ENCODE assay signal across 20 cellular contexts in genomic region chr1:119794856-119795255, GRCh38. TPM values are rescaled to one million over a fixed set of nuclear protein-coding genes. Genes with fewer than 3 reads are reported as not detected.
DNase-seq lines count a peak whose midpoint lies in the region; ATAC-seq and TF ChIP-seq lines count a peak whose summit lies in the region.
"Had no signal": no experiment of that assay in that cellular context is flagged by ENCODE, and none has a peak within 500 bp of the region (broad histone marks: within the 10 kb centered on the region; RNA-seq: fewer than 3 reads in every experiment).

No MANE protein-coding gene starts in this region.

- no peak overlapping the region for H3K4ac ChIP-seq in IMR-90 (ENCODE audit: low read depth, low read length)

- no peak overlapping the region for H3K14ac ChIP-seq in IMR-90 (replicated peaks; ENCODE audit: low read depth, low read length)

- H3K36me3 ChIP-seq in IMR-90 (ENCODE audit: control insufficient read depth, insufficient read depth, low read length) (no peaks in the 10 kb centered on the region), mesodermal cell (ENCODE audit: control insufficient read depth, insufficient read depth, low read length) (no peaks in the 10 kb centered on the region), smooth muscle cell (ENCODE audit: low read depth) (no peaks in the 10 kb centered on the region)
- H3K36me3 ChIP-seq: SJSA1 had no signal

- H4K91ac ChIP-seq in IMR-90 (ENCODE audit: insufficient read depth, low read depth, low read length), result no peak overlapping the region

- H2BK120ac ChIP-seq in IMR-90 (ENCODE audit: low read depth, low read length), result no peak overlapping the region

- peak overlapping the region; percentile 33; the same call in 1 of the 2 replicates for H2AK5ac ChIP-seq in IMR-90 (ENCODE audit: low read depth, low read length)

- no peak overlapping the region for H2AFZ ChIP-seq in IMR-90 (replicated peaks; ENCODE audit: low read length, poor library complexity)
- no peak overlapping the region for H2AFZ ChIP-seq in smooth muscle cell (ENCODE audit: low read depth)

- peaks cover 7% of the 10 kb centered on the region; the same call in 1 of the 2 replicates for H3K9me1 ChIP-seq in IMR-90 (ENCODE audit: insufficient read depth, low read length)

- peak overlapping the region; percentile 32 for H3K4me2 ChIP-seq in IMR-90 (ENCODE audit: low read depth, low read length)
- peak overlapping the region; percentile 53 for H3K4me2 ChIP-seq in smooth muscle cell
- H3K4me2 ChIP-seq: KMS-11 had no signal

- H3F3A ChIP-seq in smooth muscle cell (ENCODE audit: low read depth), result no peaks in the 10 kb centered on the region

- H4K5ac ChIP-seq in IMR-90 (ENCODE audit: low read depth, low read length), result no peak overlapping the region

- TF ChIP-seq CTCF in IMR-90 (conservative IDR thresholded peaks at IDR 0.05; ENCODE audit: low read depth, low read length) (no peak), fibroblast of mammary gland (conservative IDR thresholded peaks at IDR 0.05; ENCODE audit: control insufficient read depth, insufficient read depth, low read depth, low read length) (no peak), smooth muscle cell (IDR thresholded peaks at IDR 0.05; ENCODE audit: borderline replicate concordance, insufficient read depth, poor library complexity, severe bottlenecking) (no peak)

- H3K18ac ChIP-seq in IMR-90 (ENCODE audit: low read depth, low read length), result 0 out of 2 replicates have a peak overlapping the region, but pooled peaks have one; percentile 15

- H3K4me3 ChIP-seq in IMR-90 (ENCODE audit: insufficient read depth, low read depth, low read length) (no peak overlapping the region), fibroblast of mammary gland (ENCODE audit: control insufficient read depth, low read depth, low read length) (no peak overlapping the region), mesodermal cell (ENCODE audit: extremely low read depth, insufficient read depth, low read length, poor library complexity, severe bottlenecking) (no peak overlapping the region), smooth muscle cell (no peak overlapping the region)
- H3K4me3 ChIP-seq: SJSA1 had no signal

- peak overlapping the region; percentile 50; the same call in 1 of the 2 replicates for H3K27ac ChIP-seq in IMR-90 (ENCODE audit: insufficient read depth, low read length)
- H3K27ac ChIP-seq in mesodermal cell (ENCODE audit: low read depth, low read length, severe bottlenecking), result peak overlapping the region; percentile 36
- peak overlapping the region; percentile 46 for H3K27ac ChIP-seq in smooth muscle cell (ENCODE audit: low read depth)
- H3K27ac ChIP-seq: KMS-11, SJSA1 had no signal

- CTCF ChIA-PET in IMR-90 (lab: Yijun Ruan, JAX), result interaction anchor here (1.2 kb wide), 1 partner anchor 14 kb away, joined by 4 read pairs; no protein-coding TSS in a partner anchor

- no peak overlapping the region for H3K9ac ChIP-seq in IMR-90 (ENCODE audit: low read depth, low read length)
- no peak overlapping the region for H3K9ac ChIP-seq in smooth muscle cell (ENCODE audit: low read depth)
- H3K9ac ChIP-seq: KMS-11 had no signal

- H4K8ac ChIP-seq in IMR-90 (ENCODE audit: low read depth in 2 of 2, low read length in 2 of 2), result no peak overlapping the region

- no peak overlapping the region for H2AK9ac ChIP-seq in IMR-90 (replicated peaks; ENCODE audit: low read depth, low read length, poor library complexity)

- H3K79me2 ChIP-seq in smooth muscle cell (ENCODE audit: low read depth), result no peaks in the 10 kb centered on the region

- H4K20me1 ChIP-seq in IMR-90 (ENCODE audit: insufficient read depth, low read length) (peaks cover 6% of the 10 kb centered on the region; the same call in 1 of the 2 replicates), smooth muscle cell (ENCODE audit: low read depth) (no peaks in the 10 kb centered on the region)

- POLR2A ChIA-PET in IMR-90 (lab: Charles Lee; ENCODE audit: unreplicated experiment), result no interaction called here

- dilution Hi-C loops in IMR-90 (cut with HindIII; ENCODE audit: low sequenced_read_pairs, unreplicated experiment), result no loop called here

- H3K27me3 ChIP-seq in IMR-90 (ENCODE audit: control insufficient read depth, insufficient read depth, low read length) (no peaks in the 10 kb centered on the region), smooth muscle cell (ENCODE audit: low read depth) (no peaks in the 10 kb centered on the region)
- H3K27me3 ChIP-seq: SJSA1 had no signal

- H2BK15ac ChIP-seq in IMR-90 (ENCODE audit: low read depth, low read length), result no peak overlapping the region

- no peaks in the 10 kb centered on the region for H3K9me3 ChIP-seq in IMR-90 (ENCODE audit: control insufficient read depth, insufficient read depth, low read length)
- H3K9me3 ChIP-seq in mesodermal cell (ENCODE audit: control insufficient read depth, low read length), result no peaks in the 10 kb centered on the region
- no peaks in the 10 kb centered on the region for H3K9me3 ChIP-seq in smooth muscle cell (replicated peaks; ENCODE audit: low read depth)
- H3K9me3 ChIP-seq: SJSA1 had no signal

- H2BK20ac ChIP-seq in IMR-90 (ENCODE audit: low read depth, low read length), result no peak overlapping the region

- intact Hi-C loops in IMR-90 (cut with micrococcal nuclease), result no loop called here

- peak overlapping the region; percentile 6; the same call in 1 of the 2 replicates for H3K23ac ChIP-seq in IMR-90 (ENCODE audit: low read depth, low read length)

- BruUV-seq in IMR-90 (replicated peaks; lab: Mats Ljungman, UMichigan), result no TSS peak

- no peaks in the 10 kb centered on the region for H3K79me1 ChIP-seq in IMR-90 (ENCODE audit: low read depth in 1 of 2, low read length in 2 of 2)

- TF ChIP-seq POLR2A in IMR-90 (IDR thresholded peaks at IDR 0.05; ENCODE audit: low read depth, low read length), result no peak

- H2BK5ac ChIP-seq in IMR-90 (ENCODE audit: low read depth, low read length, poor library complexity, severe bottlenecking), result no peak overlapping the region

- TF ChIP-seq RAD21 in IMR-90 (IDR thresholded peaks at IDR 0.05; ENCODE audit: low read length), result no peak

- in situ Hi-C loops in IMR-90 (cut with MboI; ENCODE audit: low sequenced_read_pairs), result no loop called here

- ATAC-seq in IMR-90 (ENCODE audit: low read depth), result peak; percentile 82
- ATAC-seq in GM21619 (IDR thresholded peaks at IDR 0.05; ENCODE audit: unreplicated experiment), result no peak
- ATAC-seq: Panc1 had no signal

- DNase-seq in IMR-90, result peak; percentile 82
- peak; percentile 23 for DNase-seq in fibroblast of mammary gland (ENCODE audit: low read depth)
- DNase-seq in smooth muscle cell (lab: John Stamatoyannopoulos, UW; ENCODE audit: unreplicated experiment), result no peak
- no peak for DNase-seq in stimulated activated CD8-positive, alpha-beta memory T cell treated with anti-CD3 and anti-CD28 coated beads, Interleukin-4, amount 100 ng/mL, for 48 hours
- DNase-seq in HuH-7 (ENCODE audit: low spot score), result no peak
- DNase-seq: C1 segment of cervical spinal cord, DMS 273 treated with DMSO at 0.1 percent for 48 hours, DND-41, MV-4-11, NCI-H1694 treated with DMSO at 0.1 percent for 48 hours, NCI-H2227 treated with DMSO at 0.1 percent for 48 hours had no signal

- no peak overlapping the region for H3K56ac ChIP-seq in IMR-90 (ENCODE audit: extremely low read depth, insufficient read depth, low read length)

- H3K4me1 ChIP-seq in IMR-90 (ENCODE audit: control insufficient read depth, insufficient read depth, low read length), result peaks cover 13% of the 10 kb centered on the region
- no peaks in the 10 kb centered on the region for H3K4me1 ChIP-seq in mesodermal cell (ENCODE audit: control insufficient read depth, insufficient read depth, low read length, poor library complexity, severe bottlenecking)
- H3K4me1 ChIP-seq in smooth muscle cell (ENCODE audit: low read depth), result peaks cover 12% of the 10 kb centered on the region

- 40% methylated on average over 1 of the region's 4 CpGs; no CpG with 5 or more reads in 1 of the 2 experiments for WGBS in IMR-90 (ENCODE audit: extremely low coverage in 2 of 2, insufficient read length in 1 of 2), 2 experiments
- WGBS in mesodermal cell (ENCODE audit: insufficient coverage in 2 of 2), 2 experiments, result 84 to 100% methylated on average over 3 to 4 of the region's 4 CpGs
- 34% methylated on average over 4 of the region's 4 CpGs for WGBS in smooth muscle cell (ENCODE audit: low lambda C conversion rate)

TF ChIP-seq in IMR-90, 13 proteins besides CTCF, POLR2A, EP300 and RAD21 (continues in another document):
- TF ChIP-seq FOS (IDR thresholded peaks at IDR 0.05; ENCODE audit: low read depth, low read length) (no peak), ELK1 (IDR thresholded peaks at IDR 0.05; ENCODE audit: borderline replicate concordance, low read depth, low read length) (no peak), CHD1 (IDR thresholded peaks at IDR 0.05; ENCODE audit: low read depth, low read length) (no peak), RFX5 (IDR thresholded peaks at IDR 0.05; ENCODE audit: low read depth, low read length) (no peak), SMC3 (IDR thresholded peaks at IDR 0.05; ENCODE audit: low read depth, low read length) (no peak), CEBPB (IDR thresholded peaks at IDR 0.05; ENCODE audit: low read depth, low read length) (no peak), RCOR1 (IDR thresholded peaks at IDR 0.05; ENCODE audit: insufficient replicate concordance, low read length) (no peak), NFE2L2 (IDR thresholded peaks at IDR 0.05; ENCODE audit: low read depth, low read length) (no peak)

RNA-seq across cellular contexts. Expression of gene REG4, which starts 16.4 kb away (rescaled TPM):
- total RNA-seq in IMR-90 (2012; rRNA removed) (not detected in 2 replicates), smooth muscle cell (not detected in 2 replicates)
- polyA plus RNA-seq in IMR-90 (2012; rRNA removed) (not detected in 2 replicates), smooth muscle cell (0.30 TPM in 1 of 2 replicates, not detected in the other)
- polyA plus RNA-seq in IMR-90 (2012; cell fraction: cytosol; rRNA removed), result not detected in 2 replicates
- polyA plus RNA-seq in IMR-90 (2012; cell fraction: nucleus; rRNA removed; ENCODE audit: low replicate concordance), result not detected in 2 replicates
- not detected for polyA plus RNA-seq in mesodermal cell (2013, experiment 1 of 2)
- polyA plus RNA-seq in mesodermal cell (2013, experiment 2 of 2), result not detected
- total RNA-seq: A673, G401, H4, HepG2, SJSA1 had no signal
- polyA plus RNA-seq: HepG2 had no signal

RNA-seq across cellular contexts. Expression of gene HMGCS2, which starts 26.2 kb away (rescaled TPM):
- total RNA-seq in IMR-90 (2012; rRNA removed) (not detected in 2 replicates), smooth muscle cell (not detected in 2 replicates)
- polyA plus RNA-seq in IMR-90 (2012; rRNA removed) (not detected in 2 replicates), smooth muscle cell (0.08 TPM in 1 of 2 replicates, not detected in the other)
- polyA plus RNA-seq in IMR-90 (2012; cell fraction: cytosol; rRNA removed), result not detected in 2 replicates
- polyA plus RNA-seq in IMR-90 (2012; cell fraction: nucleus; rRNA removed; ENCODE audit: low replicate concordance), result not detected in 2 replicates
- polyA plus RNA-seq in mesodermal cell (2013, experiment 1 of 2), result not detected
- polyA plus RNA-seq in mesodermal cell (2013, experiment 2 of 2), result 0.40 TPM
- total RNA-seq: A673, G401, SJSA1 had no signal

Comparison
In these comparisons a context has a peak if more than half of its experiments do, and no peak if none do; other contexts are left out.
1. DNase-seq: peak in IMR-90 (single experiment) and fibroblast of mammary gland (single experiment); none in smooth muscle cell (single experiment), stimulated activated CD8-positive, alpha-beta memory T cell treated with anti-CD3 and anti-CD28 coated beads, Interleukin-4, amount 100 ng/mL, for 48 hours (single experiment) and HuH-7 (single experiment).
2. Peak in every context shown above with its lines, with median percentiles within 50 percentile points of each other: H3K27ac ChIP-seq.